In genomic region chr17:27571563-27572129, GRCh38 we compare ENCODE assay signal across 14 cellular contexts. TPM values are rescaled to one million over a fixed set of nuclear protein-coding genes. Genes with fewer than 3 reads are reported as not detected.
DNase-seq lines count a peak whose midpoint lies in the region; ATAC-seq lines count a peak whose summit lies in the region.
"Had no signal": no experiment of that assay in that cellular context is flagged by ENCODE, and none has a peak within 500 bp of the region (broad histone marks: within the 10 kb centered on the region; RNA-seq: fewer than 3 reads in every experiment).

No MANE protein-coding gene starts in this region.

- no peak for ATAC-seq in activated naive CD4-positive, alpha-beta T cell treated with anti-CD3 and anti-CD28 coated beads, Interleukin-2, amount 50 U/mL, for 72 hours
- ATAC-seq in activated T-helper 17 cell treated with anti-CD3 and anti-CD28 coated beads, Interleukin-2, amount 50 U/mL, for 72 hours (replicated peaks), result no peak
- ATAC-seq in stimulated activated effector memory CD8-positive, alpha-beta T cell treated with anti-CD3 and anti-CD28 coated beads, Interleukin-12 subunit alpha, Interleukin-12 subunit beta, amount 100 ng/mL, for 72 hours, result no peak
- ATAC-seq: CD8-positive, alpha-beta T cell; pancreas; T-helper 17 cell had no signal

- no peak for DNase-seq in activated naive CD4-positive, alpha-beta T cell treated with anti-CD3 and anti-CD28 coated beads, Interleukin-2, amount 50 U/mL, for 72 hours (ENCODE audit: low spot score in 2 of 2)
- DNase-seq in activated naive CD4-positive, alpha-beta T cell treated with Interleukin-2 at 50 U/mL for 16 hours, result no peak
- DNase-seq in immature natural killer cell, result no peak
- DNase-seq in stimulated activated effector memory CD8-positive, alpha-beta T cell treated with anti-CD3 and anti-CD28 coated beads, Interleukin-12 subunit alpha, Interleukin-12 subunit beta, amount 100 ng/mL, for 72 hours (ENCODE audit: low spot score in 2 of 2), result no peak
- no peak for DNase-seq in stimulated activated CD4-positive, alpha-beta T cell treated with anti-CD3 and anti-CD28 coated beads, Interleukin-2, amount 100 ng/mL, for 48 hours
- no peak for DNase-seq in stimulated activated naive CD4-positive, alpha-beta T cell treated with Interleukin-2 at 50 U/mL for 16 hours (lab: John Stamatoyannopoulos, UW)
- DNase-seq: CD8-positive, alpha-beta T cell; DMS79 treated with DMSO at 0.1 percent for 48 hours; NCI-H1436; pancreas; stimulated activated CD4-positive, alpha-beta T cell treated with anti-CD3 and anti-CD28 coated beads, Interleukin-4, amount 100 ng/mL, for 24 hours; substantia nigra; T-helper 17 cell had no signal

- peak overlapping the region; percentile 73 to 90 for H3K27ac Mint-ChIP-seq in activated naive CD4-positive, alpha-beta T cell treated with anti-CD3 and anti-CD28 coated beads, Interleukin-2, amount 50 U/mL, for 72 hours
- H3K27ac Mint-ChIP-seq in activated T-helper 17 cell treated with anti-CD3 and anti-CD28 coated beads, Interleukin-2, amount 50 U/mL, for 72 hours, result no peak overlapping the region
- peak overlapping the region; percentile 24 to 88 (median 72) for H3K27ac Mint-ChIP-seq in immature natural killer cell
- peak overlapping the region; percentile 90 for H3K27ac Mint-ChIP-seq in stimulated activated effector memory CD8-positive, alpha-beta T cell treated with anti-CD3 and anti-CD28 coated beads, Interleukin-12 subunit alpha, Interleukin-12 subunit beta, amount 100 ng/mL, for 72 hours
- H3K27ac Mint-ChIP-seq: CD8-positive, alpha-beta T cell; T-helper 17 cell had no signal

- peaks cover 0 to 59% of the 10 kb centered on the region in 2 donors for H3K36me3 Mint-ChIP-seq in activated naive CD4-positive, alpha-beta T cell treated with anti-CD3 and anti-CD28 coated beads, Interleukin-2, amount 50 U/mL, for 72 hours
- no peaks in the 10 kb centered on the region for H3K36me3 Mint-ChIP-seq in activated T-helper 17 cell treated with anti-CD3 and anti-CD28 coated beads, Interleukin-2, amount 50 U/mL, for 72 hours (ENCODE audit: low read depth)
- no peaks in the 10 kb centered on the region for H3K36me3 Mint-ChIP-seq in immature natural killer cell
- peaks cover 24% of the 10 kb centered on the region for H3K36me3 Mint-ChIP-seq in stimulated activated effector memory CD8-positive, alpha-beta T cell treated with anti-CD3 and anti-CD28 coated beads, Interleukin-12 subunit alpha, Interleukin-12 subunit beta, amount 100 ng/mL, for 72 hours
- H3K36me3 Mint-ChIP-seq: CD8-positive, alpha-beta T cell had no signal

- peak overlapping the region; percentile 54 for H3K4me3 Mint-ChIP-seq in activated T-helper 17 cell treated with anti-CD3 and anti-CD28 coated beads, Interleukin-2, amount 50 U/mL, for 72 hours
- peak overlapping the region in 2 of 5 donors; percentile 4 to 14 for H3K4me3 Mint-ChIP-seq in immature natural killer cell
- peak overlapping the region; percentile 55 for H3K4me3 Mint-ChIP-seq in stimulated activated effector memory CD8-positive, alpha-beta T cell treated with anti-CD3 and anti-CD28 coated beads, Interleukin-12 subunit alpha, Interleukin-12 subunit beta, amount 100 ng/mL, for 72 hours
- H3K4me3 Mint-ChIP-seq: CD8-positive, alpha-beta T cell; T-helper 17 cell had no signal

- peaks cover 0 to 9% of the 10 kb centered on the region in 2 donors for H3K9me3 Mint-ChIP-seq in activated naive CD4-positive, alpha-beta T cell treated with anti-CD3 and anti-CD28 coated beads, Interleukin-2, amount 50 U/mL, for 72 hours
- H3K9me3 Mint-ChIP-seq in activated T-helper 17 cell treated with anti-CD3 and anti-CD28 coated beads, Interleukin-2, amount 50 U/mL, for 72 hours, result no peaks in the 10 kb centered on the region
- no peaks in the 10 kb centered on the region for H3K9me3 Mint-ChIP-seq in immature natural killer cell
- H3K9me3 Mint-ChIP-seq in stimulated activated effector memory CD8-positive, alpha-beta T cell treated with anti-CD3 and anti-CD28 coated beads, Interleukin-12 subunit alpha, Interleukin-12 subunit beta, amount 100 ng/mL, for 72 hours, result no peaks in the 10 kb centered on the region
- H3K9me3 Mint-ChIP-seq: CD8-positive, alpha-beta T cell had no signal

- peaks cover 33% of the 10 kb centered on the region for H3K4me1 Mint-ChIP-seq in activated T-helper 17 cell treated with anti-CD3 and anti-CD28 coated beads, Interleukin-2, amount 50 U/mL, for 72 hours
- H3K4me1 Mint-ChIP-seq in immature natural killer cell, result peaks cover 61 to 79% of the 10 kb centered on the region in 2 donors
- peaks cover 89% of the 10 kb centered on the region for H3K4me1 Mint-ChIP-seq in stimulated activated effector memory CD8-positive, alpha-beta T cell treated with anti-CD3 and anti-CD28 coated beads, Interleukin-12 subunit alpha, Interleukin-12 subunit beta, amount 100 ng/mL, for 72 hours

- no peaks in the 10 kb centered on the region for H3K27me3 Mint-ChIP-seq in activated T-helper 17 cell treated with anti-CD3 and anti-CD28 coated beads, Interleukin-2, amount 50 U/mL, for 72 hours
- H3K27me3 Mint-ChIP-seq in immature natural killer cell (ENCODE audit: low read depth in 3 of 3), result peaks cover 0 to 6% (median 4%) of the 10 kb centered on the region in 3 donors
- H3K27me3 Mint-ChIP-seq: T-helper 17 cell had no signal

RNA-seq across cellular contexts. Expression of gene LGALS9, which starts 59.3 kb away (rescaled TPM):
- 10 to 100 TPM; 22.2 to 71.5 TPM for total RNA-seq in activated naive CD4-positive, alpha-beta T cell treated with anti-CD3 and anti-CD28 coated beads, Interleukin-2, amount 50 U/mL, for 72 hours
- total RNA-seq in activated T-helper 17 cell treated with anti-CD3 and anti-CD28 coated beads, Interleukin-2, amount 50 U/mL, for 72 hours, result 10 to 100 TPM; 29.7 to 36.8 TPM
- 10 to 100 TPM; 32.8 to 46.5 (median 36.2) TPM for polyA plus RNA-seq in immature natural killer cell
